ENCODE assay signal across 1 cellular context in genomic region chr20:36017034-36017951, GRCh38.
TF ChIP-seq lines count a peak whose summit lies in the region.

No MANE protein-coding gene starts in this region.

TF ChIP-seq in HEK293, 187 proteins besides CTCF, POLR2A, EP300 and RAD21 (continued from another document):
- TF ChIP-seq PRDM10 (tag by site-specific recombination; IDR thresholded peaks at IDR 0.05) (peak; percentile 83), ZNF704 (tag by site-specific recombination; IDR thresholded peaks at IDR 0.05) (no peak), ZFP69B (tag by site-specific recombination; IDR thresholded peaks at IDR 0.05) (no peak), YY1 (tag by site-specific recombination; IDR thresholded peaks at IDR 0.05) (no peak), ZNF148 (tag by site-specific recombination; IDR thresholded peaks at IDR 0.05; ENCODE audit: borderline replicate concordance) (no peak), ZNF518A (tag by site-specific recombination; conservative IDR thresholded peaks at IDR 0.05; ENCODE audit: low read depth) (no peak), ZNF23 (tag by site-specific recombination; IDR thresholded peaks at IDR 0.05; ENCODE audit: borderline replicate concordance) (no peak), ZNF747 (tag by site-specific recombination; IDR thresholded peaks at IDR 0.05) (no peak), TSHZ1 (tag by site-specific recombination; IDR thresholded peaks at IDR 0.05; ENCODE audit: borderline replicate concordance) (no peak)
